17 cellular contexts compared by ENCODE assay signal in the genomic region with DNA sequence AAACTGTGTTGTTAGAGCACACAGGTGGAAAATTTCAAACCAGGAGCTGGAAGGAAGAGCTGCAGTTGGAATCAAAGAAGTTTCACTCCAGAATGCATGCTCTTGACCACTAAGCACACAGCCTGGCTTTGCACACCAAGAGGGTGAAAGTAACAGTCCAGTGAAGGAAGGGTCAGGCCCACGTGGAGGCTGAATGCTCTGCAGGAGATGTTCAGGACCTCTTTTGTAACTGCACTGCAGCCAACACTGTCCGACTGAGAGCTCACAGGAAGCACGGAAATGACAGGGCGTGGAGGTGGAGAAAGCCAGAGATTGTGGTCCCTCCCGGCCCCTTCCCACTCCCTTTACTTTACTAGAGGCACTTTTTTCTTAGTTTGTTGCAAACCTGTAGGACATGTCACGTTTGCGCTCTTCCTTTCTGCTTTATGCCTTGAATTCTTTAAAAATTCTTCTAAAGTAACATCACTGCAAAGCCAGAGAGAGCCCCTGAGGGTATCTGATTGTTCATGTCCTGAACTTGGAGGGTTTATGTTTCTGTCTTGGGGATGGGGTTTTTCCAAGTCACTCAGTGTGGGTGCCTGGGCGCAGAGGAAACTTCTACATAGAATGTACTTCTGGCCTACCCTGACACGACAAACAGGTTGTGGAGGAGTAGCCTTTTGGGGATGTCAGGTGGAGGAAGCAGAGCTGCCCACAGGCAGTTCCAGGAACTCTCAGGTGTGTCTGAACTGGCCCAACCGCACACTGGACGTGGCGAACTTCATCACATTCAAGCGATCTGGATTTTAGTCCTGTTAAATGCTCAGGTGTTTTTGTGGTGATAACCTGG. TPM values are rescaled to one million over a fixed set of nuclear protein-coding genes. Genes with fewer than 3 reads are reported as not detected.
A peak's percentile ranks its signal among the peaks of the same experiment; 100 is the strongest.
DNase-seq lines count a peak whose midpoint lies in the region; TF ChIP-seq lines count a peak whose summit lies in the region.
"Had no signal": no experiment of that assay in that cellular context is flagged by ENCODE, and none has a peak within 500 bp of the region (broad histone marks: within the 10 kb centered on the region; RNA-seq: fewer than 3 reads in every experiment).

No MANE protein-coding gene starts in this region.

- peak overlapping the region; percentile 84 for H3K27ac ChIP-seq in RWPE1
- H3K27ac ChIP-seq in esophagus (ENCODE audit: low read depth in 2 of 2, low read length in 1 of 2): peak overlapping the region; percentile 93
- no peak overlapping the region for H3K27ac ChIP-seq in effector memory CD4-positive, alpha-beta T cell (ENCODE audit: insufficient read depth, low read length, poor library complexity, severe bottlenecking)
- H3K27ac ChIP-seq: hepatocyte had no signal

- H3K4me3 Mint-ChIP-seq in Caco-2 (ENCODE audit: unreplicated experiment) (no peak overlapping the region), osteocyte (ENCODE audit: unreplicated experiment) (peak overlapping the region; percentile 15)
- H3K4me3 Mint-ChIP-seq: immature natural killer cell had no signal

- H3K4me1 ChIP-seq in Caco-2 (0 out of 2 replicates have a peak, but pooled peaks cover 10% of the 10 kb centered on the region), esophagus (ENCODE audit: control insufficient read depth in 2 of 2, insufficient read depth in 2 of 2, low read length in 1 of 2) (peaks cover 9 to 26% of the 10 kb centered on the region in 2 donors)
- no peaks in the 10 kb centered on the region for H3K4me1 ChIP-seq in effector memory CD4-positive, alpha-beta T cell (ENCODE audit: control insufficient read depth, insufficient read depth, low read length, poor library complexity, severe bottlenecking)

- no peaks in the 10 kb centered on the region for H3K9me3 ChIP-seq in Caco-2
- no peaks in the 10 kb centered on the region for H3K9me3 ChIP-seq in esophagus (ENCODE audit: control insufficient read depth in 2 of 2, insufficient read depth in 1 of 2, low read depth in 1 of 2, low read length in 1 of 2)
- no peaks in the 10 kb centered on the region for H3K9me3 ChIP-seq in effector memory CD4-positive, alpha-beta T cell (ENCODE audit: control insufficient read depth, low read length)

- 49 to 67% methylated on average over 13 of the region's 13 CpGs for WGBS in esophagus, 2 donors

- CTCF ChIA-PET in Caco-2 (lab: Charles Lee) (no interaction called here), RWPE1 (lab: Yijun Ruan, JAX) (interaction anchor here (0.6 kb wide), 1 partner anchor 127 kb away, joined by 3 read pairs; no protein-coding TSS in a partner anchor)

- H3K27me3 ChIP-seq in Caco-2 (replicated peaks; ENCODE audit: control insufficient read depth, insufficient read depth, low read length) (no peaks in the 10 kb centered on the region), esophagus (ENCODE audit: control insufficient read depth in 1 of 2, insufficient read depth in 2 of 2, low read length in 2 of 2) (no peaks in the 10 kb centered on the region)
- no peaks in the 10 kb centered on the region for H3K27me3 ChIP-seq in effector memory CD4-positive, alpha-beta T cell (replicated peaks; ENCODE audit: control insufficient read depth, insufficient read depth, low read length, poor library complexity, severe bottlenecking)
- H3K27me3 ChIP-seq: hepatocyte had no signal

- BruUV-seq in Caco-2 (replicated peaks; lab: Mats Ljungman, UMichigan): no TSS peak

- no peaks in the 10 kb centered on the region for H3K9me3 Mint-ChIP-seq in Caco-2 (ENCODE audit: unreplicated experiment)
- no peaks in the 10 kb centered on the region for H3K9me3 Mint-ChIP-seq in osteocyte (ENCODE audit: unreplicated experiment)
- H3K9me3 Mint-ChIP-seq: CD4-positive, alpha-beta memory T cell; immature natural killer cell had no signal

- DNase-seq in Caco-2: no peak
- DNase-seq in RWPE1 (ENCODE audit: low spot score): no peak
- DNase-seq in osteocyte (ENCODE audit: extremely low spot score, unreplicated experiment): no peak
- DNase-seq in NCI-H2107 (lab: John Stamatoyannopoulos, UW): no peak
- DNase-seq in retina: no peak
- DNase-seq in effector memory CD4-positive, alpha-beta T cell: no peak
- DNase-seq: activated CD4-positive, alpha-beta T cell treated with anti-CD3 and anti-CD28 coated beads, Interleukin-2, amount 50 U/mL, for 4 hours; activated CD8-positive, alpha-beta memory T cell treated with anti-CD3 and anti-CD28 coated beads, Interleukin-2, amount 50 U/mL, for 4 hours; CD4-positive, alpha-beta memory T cell; foreskin melanocyte; HCEC 1CT; immature natural killer cell; NCI-H1694 treated with DMSO at 0.1 percent for 48 hours; right cardiac atrium had no signal

- H3K4me3 ChIP-seq in Caco-2 (ENCODE audit: low read depth, low read length) (no peak overlapping the region), esophagus (ENCODE audit: low read depth in 1 of 2, low read length in 2 of 2) (no peak overlapping the region)
- no peak overlapping the region for H3K4me3 ChIP-seq in effector memory CD4-positive, alpha-beta T cell (ENCODE audit: insufficient read depth, low read depth, low read length, poor library complexity, severe bottlenecking)
- H3K4me3 ChIP-seq: hepatocyte, K562 had no signal

- peaks cover 1% of the 10 kb centered on the region; the same call in 1 of the 2 replicates for H3K36me3 ChIP-seq in Caco-2 (ENCODE audit: control insufficient read depth, insufficient read depth, low read length)
- peaks cover 2 to 3% of the 10 kb centered on the region in 2 donors for H3K36me3 ChIP-seq in esophagus (ENCODE audit: control insufficient read depth in 2 of 2, insufficient read depth in 2 of 2, low read length in 1 of 2)
- no peaks in the 10 kb centered on the region for H3K36me3 ChIP-seq in effector memory CD4-positive, alpha-beta T cell (ENCODE audit: control insufficient read depth, insufficient read depth, low read length)

- TF ChIP-seq CTCF in Caco-2 (IDR thresholded peaks at IDR 0.05; ENCODE audit: insufficient read depth in 1 of 2, low read depth in 1 of 2, low read length in 1 of 2, severe bottlenecking in 1 of 2, unreplicated experiment in 1 of 2): no peak
- TF ChIP-seq CTCF in RWPE1 (conservative IDR thresholded peaks at IDR 0.05; ENCODE audit: low read depth): no peak
- TF ChIP-seq CTCF in osteocyte (IDR thresholded peaks at IDR 0.05): no peak

- peaks cover 18% of the 10 kb centered on the region for H3K36me3 Mint-ChIP-seq in Caco-2 (ENCODE audit: insufficient read depth, unreplicated experiment)
- peaks cover 7% of the 10 kb centered on the region for H3K36me3 Mint-ChIP-seq in osteocyte (ENCODE audit: unreplicated experiment)
- H3K36me3 Mint-ChIP-seq: CD4-positive, alpha-beta memory T cell; immature natural killer cell had no signal

- intact Hi-C loops in Caco-2 (cut with micrococcal nuclease; ENCODE audit: unreplicated experiment): no loop called here

- H3K27ac Mint-ChIP-seq in Caco-2 (ENCODE audit: unreplicated experiment) (peak overlapping the region; percentile 13), osteocyte (ENCODE audit: unreplicated experiment) (peak overlapping the region; percentile 95)

- H3K27me3 Mint-ChIP-seq in Caco-2 (ENCODE audit: insufficient read depth, unreplicated experiment): no peaks in the 10 kb centered on the region
- H3K27me3 Mint-ChIP-seq in osteocyte (ENCODE audit: unreplicated experiment): no peaks in the 10 kb centered on the region
- H3K27me3 Mint-ChIP-seq: CD4-positive, alpha-beta memory T cell had no signal

- H3K4me1 Mint-ChIP-seq in Caco-2 (ENCODE audit: low read depth, unreplicated experiment) (peaks cover 11% of the 10 kb centered on the region), osteocyte (ENCODE audit: unreplicated experiment) (peaks cover 94% of the 10 kb centered on the region)
- H3K4me1 Mint-ChIP-seq: immature natural killer cell had no signal

- POLR2A ChIA-PET in Caco-2 (lab: Charles Lee) (no interaction called here), RWPE1 (lab: Yijun Ruan, JAX; ENCODE audit: low non-redundant PET) (no interaction called here)

RNA-seq across cellular contexts. Expression of a gene that starts 40.9 kb away (rescaled TPM):
- total RNA-seq in Caco-2 (2022) (69.1 and 69.8 TPM in 2 replicates), osteocyte (246 and 254 TPM in 2 replicates)
- polyA plus RNA-seq in esophagus: 10 to 100 TPM; 36.5 to 48.8 TPM
